ENCODE assay signal across 1 cellular context in the genomic region with DNA sequence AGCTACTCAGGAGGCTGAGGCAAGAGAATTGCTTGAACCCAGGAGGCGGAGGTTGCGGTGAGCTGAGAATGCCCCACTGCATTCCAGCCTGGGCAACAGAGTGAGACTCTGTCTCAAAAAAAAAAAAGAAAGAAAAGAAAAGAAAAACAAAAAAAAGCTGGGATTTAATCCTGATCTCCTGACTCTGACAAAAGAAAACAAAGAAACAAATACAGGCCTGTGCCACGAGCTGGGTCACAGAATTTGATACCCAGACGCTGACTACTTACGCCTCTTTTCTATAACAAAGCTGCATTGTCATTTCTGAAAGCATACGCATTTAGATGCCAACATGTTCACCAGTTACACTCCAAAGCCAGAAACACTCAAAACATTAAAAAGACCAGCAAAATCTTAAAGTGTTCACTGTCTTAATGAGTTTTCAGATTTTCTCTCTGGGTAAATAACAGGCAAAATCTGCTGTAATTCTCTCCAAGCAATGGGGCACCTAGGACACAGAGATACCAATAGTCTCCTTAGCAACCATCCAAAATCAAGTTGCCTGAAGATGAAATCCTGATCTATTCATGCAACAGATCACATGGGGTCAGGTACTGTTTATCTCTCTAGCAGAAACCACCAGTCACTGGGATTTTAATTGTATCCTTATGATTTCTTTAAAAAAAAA.
TF ChIP-seq lines count a peak whose summit lies in the region.

No MANE protein-coding gene starts in this region.

TF ChIP-seq in GM23338, 12 proteins besides CTCF, POLR2A, EP300 and RAD21 (continued from another document):
- TF ChIP-seq, protein P1, sequence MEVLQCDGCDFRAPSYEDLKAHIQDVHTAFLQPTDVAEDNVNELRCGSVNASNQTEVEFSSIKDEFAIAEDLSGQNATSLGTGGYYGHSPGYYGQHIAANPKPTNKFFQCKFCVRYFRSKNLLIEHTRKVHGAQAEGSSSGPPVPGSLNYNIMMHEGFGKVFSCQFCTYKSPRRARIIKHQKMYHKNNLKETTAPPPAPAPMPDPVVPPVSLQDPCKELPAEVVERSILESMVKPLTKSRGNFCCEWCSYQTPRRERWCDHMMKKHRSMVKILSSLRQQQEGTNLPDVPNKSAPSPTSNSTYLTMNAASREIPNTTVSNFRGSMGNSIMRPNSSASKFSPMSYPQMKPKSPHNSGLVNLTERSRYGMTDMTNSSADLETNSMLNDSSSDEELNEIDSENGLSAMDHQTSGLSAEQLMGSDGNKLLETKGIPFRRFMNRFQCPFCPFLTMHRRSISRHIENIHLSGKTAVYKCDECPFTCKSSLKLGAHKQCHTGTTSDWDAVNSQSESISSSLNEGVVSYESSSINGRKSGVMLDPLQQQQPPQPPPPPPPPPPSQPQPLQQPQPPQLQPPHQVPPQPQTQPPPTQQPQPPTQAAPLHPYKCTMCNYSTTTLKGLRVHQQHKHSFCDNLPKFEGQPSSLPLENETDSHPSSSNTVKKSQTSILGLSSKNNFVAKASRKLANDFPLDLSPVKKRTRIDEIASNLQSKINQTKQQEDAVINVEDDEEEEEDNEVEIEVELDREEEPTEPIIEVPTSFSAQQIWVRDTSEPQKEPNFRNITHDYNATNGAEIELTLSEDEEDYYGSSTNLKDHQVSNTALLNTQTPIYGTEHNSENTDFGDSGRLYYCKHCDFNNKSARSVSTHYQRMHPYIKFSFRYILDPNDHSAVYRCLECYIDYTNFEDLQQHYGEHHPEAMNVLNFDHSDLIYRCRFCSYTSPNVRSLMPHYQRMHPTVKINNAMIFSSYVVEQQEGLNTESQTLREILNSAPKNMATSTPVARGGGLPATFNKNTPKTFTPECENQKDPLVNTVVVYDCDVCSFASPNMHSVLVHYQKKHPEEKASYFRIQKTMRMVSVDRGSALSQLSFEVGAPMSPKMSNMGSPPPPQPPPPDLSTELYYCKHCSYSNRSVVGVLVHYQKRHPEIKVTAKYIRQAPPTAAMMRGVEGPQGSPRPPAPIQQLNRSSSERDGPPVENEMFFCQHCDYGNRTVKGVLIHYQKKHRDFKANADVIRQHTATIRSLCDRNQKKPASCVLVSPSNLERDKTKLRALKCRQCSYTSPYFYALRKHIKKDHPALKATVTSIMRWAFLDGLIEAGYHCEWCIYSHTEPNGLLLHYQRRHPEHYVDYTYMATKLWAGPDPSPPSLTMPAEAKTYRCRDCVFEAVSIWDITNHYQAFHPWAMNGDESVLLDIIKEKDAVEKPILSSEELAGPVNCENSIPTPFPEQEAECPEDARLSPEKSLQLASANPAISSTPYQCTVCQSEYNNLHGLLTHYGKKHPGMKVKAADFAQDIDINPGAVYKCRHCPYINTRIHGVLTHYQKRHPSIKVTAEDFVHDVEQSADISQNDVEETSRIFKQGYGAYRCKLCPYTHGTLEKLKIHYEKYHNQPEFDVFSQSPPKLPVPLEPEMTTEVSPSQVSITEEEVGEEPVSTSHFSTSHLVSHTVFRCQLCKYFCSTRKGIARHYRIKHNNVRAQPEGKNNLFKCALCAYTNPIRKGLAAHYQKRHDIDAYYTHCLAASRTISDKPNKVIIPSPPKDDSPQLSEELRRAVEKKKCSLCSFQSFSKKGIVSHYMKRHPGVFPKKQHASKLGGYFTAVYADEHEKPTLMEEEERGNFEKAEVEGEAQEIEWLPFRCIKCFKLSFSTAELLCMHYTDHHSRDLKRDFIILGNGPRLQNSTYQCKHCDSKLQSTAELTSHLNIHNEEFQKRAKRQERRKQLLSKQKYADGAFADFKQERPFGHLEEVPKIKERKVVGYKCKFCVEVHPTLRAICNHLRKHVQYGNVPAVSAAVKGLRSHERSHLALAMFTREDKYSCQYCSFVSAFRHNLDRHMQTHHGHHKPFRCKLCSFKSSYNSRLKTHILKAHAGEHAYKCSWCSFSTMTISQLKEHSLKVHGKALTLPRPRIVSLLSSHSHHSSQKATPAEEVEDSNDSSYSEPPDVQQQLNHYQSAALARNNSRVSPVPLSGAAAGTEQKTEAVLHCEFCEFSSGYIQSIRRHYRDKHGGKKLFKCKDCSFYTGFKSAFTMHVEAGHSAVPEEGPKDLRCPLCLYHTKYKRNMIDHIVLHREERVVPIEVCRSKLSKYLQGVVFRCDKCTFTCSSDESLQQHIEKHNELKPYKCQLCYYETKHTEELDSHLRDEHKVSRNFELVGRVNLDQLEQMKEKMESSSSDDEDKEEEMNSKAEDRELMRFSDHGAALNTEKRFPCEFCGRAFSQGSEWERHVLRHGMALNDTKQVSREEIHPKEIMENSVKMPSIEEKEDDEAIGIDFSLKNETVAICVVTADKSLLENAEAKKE (CRISPR knock-in tag; IDR thresholded peaks at IDR 0.05) = no peak
TF ChIP-seq in GM23338: peak in this region for 0.
